ENCODE assay signal across 12 cellular contexts in the genomic region with DNA sequence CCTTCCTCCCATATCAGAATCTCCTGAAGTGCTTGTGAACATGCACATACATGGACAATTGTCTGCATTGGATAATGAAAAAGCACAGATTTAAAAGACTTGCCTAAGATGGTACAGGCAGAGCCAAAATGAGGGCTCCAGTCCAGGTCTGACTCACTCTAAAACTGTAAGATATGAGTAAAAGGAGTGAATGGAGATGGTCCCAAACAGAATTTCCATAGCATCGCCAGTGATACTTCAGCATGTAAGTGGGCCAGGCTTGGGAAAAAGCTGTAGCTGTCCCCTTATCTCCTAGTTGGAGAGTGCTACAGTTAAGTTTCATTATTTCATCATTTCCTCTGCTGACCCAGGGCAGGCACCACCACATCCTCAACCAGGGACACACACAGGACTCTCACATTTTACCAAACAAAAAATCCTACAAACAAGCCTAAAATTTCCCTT. TPM values are rescaled to one million over a fixed set of nuclear protein-coding genes. Genes with fewer than 3 reads are reported as not detected.
A peak's percentile ranks its signal among the peaks of the same experiment; 100 is the strongest.
DNase-seq lines count a peak whose midpoint lies in the region; ATAC-seq, FAIRE-seq and TF ChIP-seq lines count a peak whose summit lies in the region.
"Had no signal": no experiment of that assay in that cellular context is flagged by ENCODE, and none has a peak within 500 bp of the region (broad histone marks: within the 10 kb centered on the region; RNA-seq: fewer than 3 reads in every experiment).

No MANE protein-coding gene starts in this region.

- peaks cover 8% of the 10 kb centered on the region; the same call in 2 of the 3 replicates for H3K36me3 ChIP-seq in K562 (ENCODE audit: control insufficient read depth, insufficient read depth, low read length)
- no peaks in the 10 kb centered on the region for H3K36me3 ChIP-seq in CD8-positive, alpha-beta T cell (ENCODE audit: insufficient read depth, low read length)
- H3K36me3 ChIP-seq: adrenal gland had no signal

- peak overlapping the region; percentile 31; the same call in 2 of the 3 replicates for H3K27ac ChIP-seq in K562 (ENCODE audit: extremely low read depth, low read depth, low read length)
- H3K27ac ChIP-seq in CD8-positive, alpha-beta T cell (ENCODE audit: low read depth, low read length) = no peak overlapping the region
- H3K27ac ChIP-seq: adrenal gland had no signal

- H3K4me1 ChIP-seq in K562 (replicated peaks in 1 of 2; ENCODE audit: control insufficient read depth in 2 of 2, insufficient read depth in 2 of 2, low read length in 2 of 2) = peaks cover 14 to 50% of the 10 kb centered on the region in 2 experiments
- peaks cover 13% of the 10 kb centered on the region for H3K4me1 ChIP-seq in CD8-positive, alpha-beta T cell (ENCODE audit: insufficient read depth, low read length)

- DNase-seq in activated CD8-positive, alpha-beta T cell treated with anti-CD3 and anti-CD28 coated beads, Interleukin-2, amount 10 ng/mL, durations not matched to agents 7 days and 5 days = no peak
- DNase-seq in activated CD8-positive, alpha-beta T cell treated with anti-CD3 and anti-CD28 coated beads for 36 hours = no peak
- DNase-seq in MV-4-11 (lab: John Stamatoyannopoulos, UW) (peak; percentile 70), K562 (ENCODE audit: extremely low read depth in 1 of 4, low spot score in 3 of 4) (peak in 2 of 4 experiments; percentile 46 to 58), naive B cell (no peak), anterior cingulate cortex (lab: John Stamatoyannopoulos, UW) (no peak), DMS79 (lab: John Stamatoyannopoulos, UW) (no peak)
- no peak for DNase-seq in CD8-positive, alpha-beta T cell
- DNase-seq: adrenal gland, mucosa of descending colon, NCI-H1930 had no signal

- no peaks in the 10 kb centered on the region for H3K9me3 Mint-ChIP-seq in activated CD8-positive, alpha-beta T cell treated with anti-CD3 and anti-CD28 coated beads, Interleukin-2, amount 10 ng/mL, durations not matched to agents 7 days and 5 days (ENCODE audit: insufficient read depth)
- no peaks in the 10 kb centered on the region for H3K9me3 Mint-ChIP-seq in activated CD8-positive, alpha-beta T cell treated with anti-CD3 and anti-CD28 coated beads for 36 hours
- peaks cover 0 to 9% (median 0%) of the 10 kb centered on the region in 7 donors for H3K9me3 Mint-ChIP-seq in naive B cell
- no peaks in the 10 kb centered on the region for H3K9me3 Mint-ChIP-seq in CD8-positive, alpha-beta T cell

- ATAC-seq in activated CD8-positive, alpha-beta T cell treated with anti-CD3 and anti-CD28 coated beads, Interleukin-2, amount 10 ng/mL, durations not matched to agents 7 days and 5 days = peak; percentile 38
- ATAC-seq in activated CD8-positive, alpha-beta T cell treated with anti-CD3 and anti-CD28 coated beads for 36 hours = no peak
- ATAC-seq in K562 (peak; percentile 67), naive B cell (ENCODE audit: low read depth in 2 of 2) (no peak)
- ATAC-seq in CD8-positive, alpha-beta T cell = no peak
- ATAC-seq: mucosa of descending colon had no signal

- H3K4me3 ChIP-seq in K562 = no peak overlapping the region
- H3K4me3 ChIP-seq in CD8-positive, alpha-beta T cell (ENCODE audit: low read depth, low read length) = no peak overlapping the region
- H3K4me3 ChIP-seq: adrenal gland, mucosa of descending colon had no signal

- peaks cover 5% of the 10 kb centered on the region for H3K27me3 Mint-ChIP-seq in activated CD8-positive, alpha-beta T cell treated with anti-CD3 and anti-CD28 coated beads, Interleukin-2, amount 10 ng/mL, durations not matched to agents 7 days and 5 days (ENCODE audit: low read depth)
- peaks cover 20% of the 10 kb centered on the region for H3K27me3 Mint-ChIP-seq in activated CD8-positive, alpha-beta T cell treated with anti-CD3 and anti-CD28 coated beads for 36 hours
- no peaks in the 10 kb centered on the region for H3K27me3 Mint-ChIP-seq in naive B cell
- H3K27me3 Mint-ChIP-seq in CD8-positive, alpha-beta T cell (ENCODE audit: low read depth) = peaks cover 6% of the 10 kb centered on the region

- CTCF ChIA-PET in activated CD8-positive, alpha-beta T cell treated with anti-CD3 and anti-CD28 coated beads, Interleukin-2, amount 10 ng/mL, durations not matched to agents 7 days and 5 days (lab: Charles Lee) = interaction anchor here (0.7 to 1.7 kb wide), 5 partner anchors 25 to 757 kb away, joined by 3 to 5 read pairs (median 3); no protein-coding TSS in a partner anchor
- CTCF ChIA-PET in activated CD8-positive, alpha-beta T cell treated with anti-CD3 and anti-CD28 coated beads for 36 hours (lab: Charles Lee) = interaction anchor here (1.1 to 2.0 kb wide), 5 partner anchors 20 to 140 kb away, joined by 3 to 4 read pairs (median 4); no protein-coding TSS in a partner anchor
- CTCF ChIA-PET in K562 (lab: Yijun Ruan, JAX; ENCODE audit: low intra/inter-chr PET ratio) = no interaction called here
- CTCF ChIA-PET in CD8-positive, alpha-beta T cell (lab: Charles Lee) = no interaction called here

- in situ Hi-C loops in K562 (cut with MboI) = no loop called here

- peaks cover 84% of the 10 kb centered on the region for H3K79me2 ChIP-seq in K562 (ENCODE audit: control insufficient read depth, insufficient read depth, low read length)

- peak; percentile 74 for TF ChIP-seq EP300 in K562 (IDR thresholded peaks at IDR 0.05; ENCODE audit: low read length)

- no peak overlapping the region for H3K9ac ChIP-seq in K562 (ENCODE audit: insufficient read depth in 1 of 2, low read depth in 2 of 2, low read length in 2 of 2)

- BruUV-seq in K562 (replicated peaks; lab: Mats Ljungman, UMichigan) = no TSS peak

- WGBS in K562 (ENCODE audit: insufficient coverage, low coverage, missing lambda C conversion rate) = 35% methylated on average over 1 of the region's 1 CpG

- no peak for TF ChIP-seq CTCF in activated CD8-positive, alpha-beta T cell treated with anti-CD3 and anti-CD28 coated beads for 36 hours (IDR thresholded peaks at IDR 0.05)
- TF ChIP-seq CTCF in K562 (IDR thresholded peaks at IDR 0.05 in 2 of 3, conservative IDR thresholded peaks at IDR 0.05 in 1 of 3; ENCODE audit: insufficient read depth in 2 of 3, low read depth in 1 of 3, low read length in 3 of 3) = no peak
- no peak for TF ChIP-seq CTCF in CD8-positive, alpha-beta T cell (IDR thresholded peaks at IDR 0.05)

- no peaks in the 10 kb centered on the region for H3K9me1 ChIP-seq in K562 (ENCODE audit: control insufficient read depth, insufficient read depth, low read length)

- TF ChIP-seq POLR2A in K562 (conservative IDR thresholded peaks at IDR 0.05) = no peak

- H3K4me2 ChIP-seq in K562 (ENCODE audit: insufficient read depth, low read length) = no peak overlapping the region

- TF ChIP-seq RAD21 in K562 (CRISPR knock-in tag; conservative IDR thresholded peaks at IDR 0.05 in 1 of 2, IDR thresholded peaks at IDR 0.05 in 1 of 2) = no peak

- peak overlapping the region; percentile 70 for H3K27ac Mint-ChIP-seq in activated CD8-positive, alpha-beta T cell treated with anti-CD3 and anti-CD28 coated beads, Interleukin-2, amount 10 ng/mL, durations not matched to agents 7 days and 5 days
- no peak overlapping the region for H3K27ac Mint-ChIP-seq in activated CD8-positive, alpha-beta T cell treated with anti-CD3 and anti-CD28 coated beads for 36 hours
- H3K27ac Mint-ChIP-seq in naive B cell = peak overlapping the region; percentile 47 to 81 (median 65)
- H3K27ac Mint-ChIP-seq in CD8-positive, alpha-beta T cell = no peak overlapping the region

- POLR2A ChIA-PET in activated CD8-positive, alpha-beta T cell treated with anti-CD3 and anti-CD28 coated beads, Interleukin-2, amount 10 ng/mL, durations not matched to agents 7 days and 5 days (lab: Charles Lee) = interaction anchor here (1.5 kb wide), 1 partner anchor 22 kb away, joined by 3 read pairs; no protein-coding TSS in a partner anchor
- POLR2A ChIA-PET in activated CD8-positive, alpha-beta T cell treated with anti-CD3 and anti-CD28 coated beads for 36 hours (lab: Charles Lee) = no interaction called here
- POLR2A ChIA-PET in K562 (lab: Yijun Ruan, JAX) = interaction anchor here (0.6 to 2.3 kb wide), 8 partner anchors 9 to 755 kb away, joined by 3 to 11 read pairs (median 4); a partner anchor contains a TSS
- POLR2A ChIA-PET in CD8-positive, alpha-beta T cell (lab: Charles Lee) = no interaction called here

- intact Hi-C loops in activated CD8-positive, alpha-beta T cell treated with anti-CD3 and anti-CD28 coated beads for 36 hours (cut with micrococcal nuclease) = no loop called here
- intact Hi-C loops in K562 (cut with micrococcal nuclease) = loop anchor here (5.0 kb wide), 2 partner anchors 33 to 772 kb away; a partner anchor contains a TSS
- intact Hi-C loops in CD8-positive, alpha-beta T cell (cut with DNase I, micrococcal nuclease) = no loop called here

- H3K4me1 Mint-ChIP-seq in activated CD8-positive, alpha-beta T cell treated with anti-CD3 and anti-CD28 coated beads, Interleukin-2, amount 10 ng/mL, durations not matched to agents 7 days and 5 days (ENCODE audit: low read depth) = peaks cover 56% of the 10 kb centered on the region
- H3K4me1 Mint-ChIP-seq in activated CD8-positive, alpha-beta T cell treated with anti-CD3 and anti-CD28 coated beads for 36 hours (ENCODE audit: low read depth) = peaks cover 37% of the 10 kb centered on the region
- H3K4me1 Mint-ChIP-seq in naive B cell = peaks cover 39 to 62% (median 47%) of the 10 kb centered on the region in 3 donors
- H3K4me1 Mint-ChIP-seq in CD8-positive, alpha-beta T cell (ENCODE audit: low read depth) = peaks cover 14% of the 10 kb centered on the region

- no peaks in the 10 kb centered on the region for H3K9me3 ChIP-seq in K562 (replicated peaks; ENCODE audit: control insufficient read depth, insufficient read depth, low read depth, low read length)
- no peaks in the 10 kb centered on the region for H3K9me3 ChIP-seq in CD8-positive, alpha-beta T cell (ENCODE audit: low read length)
- H3K9me3 ChIP-seq: adrenal gland, mucosa of descending colon had no signal

- no peak overlapping the region for H3K4me3 Mint-ChIP-seq in activated CD8-positive, alpha-beta T cell treated with anti-CD3 and anti-CD28 coated beads, Interleukin-2, amount 10 ng/mL, durations not matched to agents 7 days and 5 days
- H3K4me3 Mint-ChIP-seq in activated CD8-positive, alpha-beta T cell treated with anti-CD3 and anti-CD28 coated beads for 36 hours = no peak overlapping the region
- H3K4me3 Mint-ChIP-seq in naive B cell = peak overlapping the region in 4 of 8 donors; percentile 5 to 79 (median 58)
- H3K4me3 Mint-ChIP-seq in CD8-positive, alpha-beta T cell = no peak overlapping the region

- no peaks in the 10 kb centered on the region for H3K27me3 ChIP-seq in K562 (ENCODE audit: control insufficient read depth in 2 of 2, insufficient read depth in 2 of 2, low read length in 2 of 2)
- no peaks in the 10 kb centered on the region for H3K27me3 ChIP-seq in CD8-positive, alpha-beta T cell (ENCODE audit: insufficient read depth, low read length)
- H3K27me3 ChIP-seq: adrenal gland had no signal

- no peak overlapping the region for H2AFZ ChIP-seq in K562 (ENCODE audit: low read depth, low read length)

- no peaks in the 10 kb centered on the region for H4K20me1 ChIP-seq in K562 (replicated peaks; ENCODE audit: control insufficient read depth, insufficient read depth, low read length)

- peaks cover 7% of the 10 kb centered on the region for H3K36me3 Mint-ChIP-seq in activated CD8-positive, alpha-beta T cell treated with anti-CD3 and anti-CD28 coated beads, Interleukin-2, amount 10 ng/mL, durations not matched to agents 7 days and 5 days (ENCODE audit: low read depth)
- H3K36me3 Mint-ChIP-seq in activated CD8-positive, alpha-beta T cell treated with anti-CD3 and anti-CD28 coated beads for 36 hours (ENCODE audit: low read depth) = no peaks in the 10 kb centered on the region
- H3K36me3 Mint-ChIP-seq in naive B cell = peaks cover 7 to 12% of the 10 kb centered on the region in 2 donors
- no peaks in the 10 kb centered on the region for H3K36me3 Mint-ChIP-seq in CD8-positive, alpha-beta T cell

- FAIRE-seq in K562 (lab: Jason Lieb, UNC) = no peak

RNA-seq across cellular contexts. Expression of a gene that starts 26.4 kb away (rescaled TPM):
- total RNA-seq in activated CD8-positive, alpha-beta T cell treated with anti-CD3 and anti-CD28 coated beads, Interleukin-2, amount 10 ng/mL, durations not matched to agents 7 days and 5 days = under 1 TPM in 1 of 2 experiments, not detected in 1; 0.65 TPM
- not detected for total RNA-seq in activated CD8-positive, alpha-beta T cell treated with anti-CD3 and anti-CD28 coated beads for 36 hours
- 5.2 and 5.4 TPM in 2 replicates for total RNA-seq in K562 (2011; cell fraction: chromatin; rRNA removed; ENCODE audit: low replicate concordance)
- 2.2 and 6.7 TPM in 2 replicates for total RNA-seq in K562 (2011; cell fraction: nucleolus; rRNA removed)
- total RNA-seq in K562 (2011; cell fraction: nucleoplasm; rRNA removed) = 1.9 and 7.3 TPM in 2 replicates
- total RNA-seq in K562 (2014; rRNA removed) = 1.1 and 1.2 TPM in 2 replicates
- total RNA-seq in K562 (2014; rRNA removed; fragmentation: Illumina TruSeq; extraction: Trizol) = 1.3 and 1.5 TPM in 2 replicates
- total RNA-seq in K562 (2015; rRNA removed; fragmentation: Illumina TruSeq; extraction: Trizol) = 0.68 and 0.76 TPM in 2 replicates
- total RNA-seq in K562 (2021) = 0.94 and 1.5 TPM in 2 replicates
- 1.2 and 1.6 TPM in 2 replicates for polyA plus RNA-seq in K562 (2011; rRNA removed)
- 0.48 and 0.63 TPM in 2 replicates for polyA plus RNA-seq in K562 (2011; cell fraction: cytosol; rRNA removed)
- polyA plus RNA-seq in K562 (2011; cell fraction: nucleus; rRNA removed) = 3.0 and 4.2 TPM in 2 replicates
- polyA plus RNA-seq in K562 (2012) = 1.1 and 2.5 TPM in 2 replicates
- polyA plus RNA-seq in K562 (2014; fragmentation: Illumina TruSeq; extraction: Trizol) = 2.0 and 2.2 TPM in 2 replicates
- polyA plus RNA-seq in K562 (2014; fragmentation: Nextera tagmentation; extraction: Ambion mirVana) = 1 to 10 TPM; 1.5 to 2.9 TPM
- polyA plus RNA-seq in K562 (2014; rRNA removed) = 1.2 and 2.2 TPM in 2 replicates
- 0.57 and 1.1 TPM in 2 replicates for polyA minus RNA-seq in K562 (2011; rRNA and poly(A)+ RNA removed)
- 1.4 and 1.5 TPM in 2 replicates for polyA minus RNA-seq in K562 (2011; cell fraction: cytosol; rRNA and poly(A)+ RNA removed)
- 2.4 TPM in 2 replicates for polyA minus RNA-seq in K562 (2011; cell fraction: nucleus; rRNA and poly(A)+ RNA removed)
- 10 to 100 TPM in 3 of 6 donors, 1 to 10 TPM in 3; 6.1 to 35.9 (median 9.4) TPM for polyA plus RNA-seq in naive B cell (ENCODE audit: low read depth in 6 of 6)
- under 1 TPM in 1 of 2 experiments, not detected in 1; 0.84 TPM for total RNA-seq in CD8-positive, alpha-beta T cell
- total RNA-seq: OCI-LY7 had no signal

Comparison
In these comparisons a context has a peak if more than half of its experiments do, and no peak if none do; other contexts are left out.
1. ATAC-seq: peak in activated CD8-positive, alpha-beta T cell treated with anti-CD3 and anti-CD28 coated beads, Interleukin-2, amount 10 ng/mL, durations not matched to agents 7 days and 5 days (single experiment) and K562 (single experiment); none in activated CD8-positive, alpha-beta T cell treated with anti-CD3 and anti-CD28 coated beads for 36 hours (single experiment), naive B cell (0 of 2) and CD8-positive, alpha-beta T cell (single experiment).
2. H3K27ac Mint-ChIP-seq: peak in activated CD8-positive, alpha-beta T cell treated with anti-CD3 and anti-CD28 coated beads, Interleukin-2, amount 10 ng/mL, durations not matched to agents 7 days and 5 days (single experiment) and naive B cell (6 of 6); none in activated CD8-positive, alpha-beta T cell treated with anti-CD3 and anti-CD28 coated beads for 36 hours (single experiment) and CD8-positive, alpha-beta T cell (single experiment).
3. POLR2A ChIA-PET loops: an anchor here in activated CD8-positive, alpha-beta T cell treated with anti-CD3 and anti-CD28 coated beads, Interleukin-2, amount 10 ng/mL, durations not matched to agents 7 days and 5 days (1.5 kb wide) and K562 (0.6 to 2.3 kb wide); none called in activated CD8-positive, alpha-beta T cell treated with anti-CD3 and anti-CD28 coated beads for 36 hours and CD8-positive, alpha-beta T cell.
4. CTCF ChIA-PET loops: an anchor here in activated CD8-positive, alpha-beta T cell treated with anti-CD3 and anti-CD28 coated beads, Interleukin-2, amount 10 ng/mL, durations not matched to agents 7 days and 5 days (0.7 to 1.7 kb wide) and activated CD8-positive, alpha-beta T cell treated with anti-CD3 and anti-CD28 coated beads for 36 hours (1.1 to 2.0 kb wide); none called in K562 and CD8-positive, alpha-beta T cell.